Comparison of ENCODE assay signal across 8 cellular contexts in the genomic region with DNA sequence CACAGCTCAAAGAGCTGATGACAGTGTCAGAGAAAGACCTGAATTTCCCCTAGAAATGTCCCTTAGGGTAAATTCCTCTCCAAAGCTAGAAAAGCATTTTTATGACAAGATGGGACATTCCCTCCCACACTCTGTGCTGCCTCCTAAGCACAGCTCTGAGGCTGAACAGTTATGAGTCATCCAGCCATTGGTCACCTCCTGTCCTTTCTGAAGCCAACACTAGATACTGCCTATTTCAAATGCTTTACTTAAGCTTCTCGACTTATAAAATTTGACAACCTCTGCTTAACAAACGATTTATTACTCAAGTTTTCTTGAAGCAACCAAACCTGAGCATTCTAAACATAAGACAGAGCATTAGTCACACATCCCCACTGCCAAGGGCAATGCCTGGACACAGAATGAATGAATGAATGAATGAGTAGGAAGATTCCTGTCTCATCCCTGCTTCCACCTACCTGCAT. TPM values are rescaled to one million over a fixed set of nuclear protein-coding genes. Genes with fewer than 3 reads are reported as not detected.
DNase-seq lines count a peak whose midpoint lies in the region; ATAC-seq and TF ChIP-seq lines count a peak whose summit lies in the region.

No MANE protein-coding gene starts in this region.

- CTCF ChIA-PET in Panc1 (lab: Charles Lee): no interaction called here
- CTCF ChIA-PET in CD4-positive, alpha-beta T cell (lab: Charles Lee): no interaction called here

- peak overlapping the region; percentile 51; the same call in 1 of the 2 replicates for H3K27ac ChIP-seq in Panc1 (ENCODE audit: low read length)
- H3K27ac ChIP-seq in CD4-positive, alpha-beta T cell (ENCODE audit: low read depth, low read length): no peak overlapping the region
- no peak overlapping the region for H3K27ac ChIP-seq in gastroesophageal sphincter

- H3K27me3 Mint-ChIP-seq in CD4-positive, alpha-beta T cell: peaks cover 44% of the 10 kb centered on the region

- peaks cover 10% of the 10 kb centered on the region for H3K4me1 Mint-ChIP-seq in CD4-positive, alpha-beta T cell (ENCODE audit: low read depth)

- H3K9me3 ChIP-seq in Panc1 (ENCODE audit: control insufficient read depth, insufficient read depth, low read depth, low read length): no peaks in the 10 kb centered on the region
- H3K9me3 ChIP-seq in CD4-positive, alpha-beta T cell (ENCODE audit: control insufficient read depth, low read length): no peaks in the 10 kb centered on the region
- H3K9me3 ChIP-seq in gastroesophageal sphincter: no peaks in the 10 kb centered on the region

- no peaks in the 10 kb centered on the region for H3K36me3 Mint-ChIP-seq in CD4-positive, alpha-beta T cell (ENCODE audit: low read depth)

- POLR2A ChIA-PET in Panc1 (lab: Charles Lee): no interaction called here
- POLR2A ChIA-PET in CD4-positive, alpha-beta T cell (lab: Charles Lee): no interaction called here

- H3K27me3 ChIP-seq in Panc1 (ENCODE audit: control insufficient read depth, insufficient read depth, low read length) (no peaks in the 10 kb centered on the region), gastroesophageal sphincter (no peaks in the 10 kb centered on the region)
- H3K27me3 ChIP-seq in CD4-positive, alpha-beta T cell (ENCODE audit: control insufficient read depth, insufficient read depth, low read length): peaks cover 8% of the 10 kb centered on the region

- no peak overlapping the region for H3K27ac Mint-ChIP-seq in CD4-positive, alpha-beta T cell

- no peak for TF ChIP-seq CTCF in Panc1 (IDR thresholded peaks at IDR 0.05)
- TF ChIP-seq CTCF in CD4-positive, alpha-beta T cell (IDR thresholded peaks at IDR 0.05): no peak
- TF ChIP-seq CTCF in gastroesophageal sphincter (IDR thresholded peaks at IDR 0.05): no peak

- in situ Hi-C loops in Panc1 (cut with HindIII; ENCODE audit: low pct_unique_long_range_greater_than_20kb, low sequenced_read_pairs): no loop called here

- H3K36me3 ChIP-seq in Panc1 (ENCODE audit: control insufficient read depth, insufficient read depth, low read length) (no peaks in the 10 kb centered on the region; the same call in 1 of the 2 replicates), gastroesophageal sphincter (no peaks in the 10 kb centered on the region)

- peak; percentile 76 for ATAC-seq in GM18907 (IDR thresholded peaks at IDR 0.05; ENCODE audit: unreplicated experiment)
- peak; percentile 78 for ATAC-seq in HG02798 (IDR thresholded peaks at IDR 0.05; ENCODE audit: poor library complexity, unreplicated experiment)
- ATAC-seq in Panc1: peak; percentile 98
- no peak for ATAC-seq in CD4-positive, alpha-beta T cell (ENCODE audit: poor library complexity)
- no peak for ATAC-seq in gastroesophageal sphincter

- no peaks in the 10 kb centered on the region for H3K9me3 Mint-ChIP-seq in CD4-positive, alpha-beta T cell

- DNase-seq in Panc1 (ENCODE audit: low read depth, low spot score) (peak; percentile 27), lung microvascular endothelial cell (ENCODE audit: low read depth in 2 of 2) (peak; percentile 37 to 71), Ammon's horn (ENCODE audit: low spot score) (no peak), NCI-H774 (lab: John Stamatoyannopoulos, UW) (no peak)
- no peak for DNase-seq in CD4-positive, alpha-beta T cell

- H3K4me3 Mint-ChIP-seq in CD4-positive, alpha-beta T cell: no peak overlapping the region

- intact Hi-C loops in Panc1 (cut with micrococcal nuclease; ENCODE audit: unreplicated experiment): no loop called here
- intact Hi-C loops in CD4-positive, alpha-beta T cell (cut with DNase I, micrococcal nuclease): no loop called here

- TF ChIP-seq POLR2A in gastroesophageal sphincter (IDR thresholded peaks at IDR 0.05): no peak

- no TSS peak for BruUV-seq in Panc1 (replicated peaks; lab: Mats Ljungman, UMichigan)

- 32% methylated on average over 2 of the region's 2 CpGs; no CpG with 5 or more reads in 1 of the 2 donors for WGBS in gastroesophageal sphincter (ENCODE audit: low coverage in 1 of 2), 2 donors

- H3K4me1 ChIP-seq in Panc1 (ENCODE audit: control insufficient read depth, insufficient read depth, low read length) (peaks cover 23% of the 10 kb centered on the region), gastroesophageal sphincter (peaks cover 0 to 30% (median 8%) of the 10 kb centered on the region in 3 donors)

- no peak overlapping the region for H3K4me3 ChIP-seq in Panc1 (ENCODE audit: low read depth in 2 of 2, low read length in 2 of 2)
- no peak overlapping the region for H3K4me3 ChIP-seq in gastroesophageal sphincter

- no peak for TF ChIP-seq EP300 in gastroesophageal sphincter (IDR thresholded peaks at IDR 0.05)

RNA-seq across cellular contexts. Expression of a gene that starts 35.4 kb away (rescaled TPM):
- total RNA-seq in Panc1 (2021; ENCODE audit: unreplicated experiment) (36.3 TPM), lung microvascular endothelial cell (4.4 and 5.4 TPM in 2 replicates), gastroesophageal sphincter (10 to 100 TPM in 1 of 4 donors, 1 to 10 TPM in 3; 3.0 to 12.0 (median 5.8) TPM)
- polyA plus RNA-seq in Panc1 (2012; ENCODE audit: insufficient read length): 12.5 TPM
- total RNA-seq in CD4-positive, alpha-beta T cell: under 1 TPM in 1 of 2 experiments, not detected in 1; 0.75 TPM

RNA-seq across cellular contexts. Expression of a gene that starts 57.3 kb away (rescaled TPM):
- total RNA-seq in Panc1 (2021; ENCODE audit: unreplicated experiment) (1.0 TPM), lung microvascular endothelial cell (not detected in 2 replicates), gastroesophageal sphincter (not detected)
- not detected for polyA plus RNA-seq in Panc1 (2012; ENCODE audit: insufficient read length)
- total RNA-seq in CD4-positive, alpha-beta T cell: not detected

Comparison
In these comparisons a context has a peak if more than half of its experiments do, and no peak if none do; other contexts are left out.
1. ATAC-seq: peak in GM18907 (single experiment), HG02798 (single experiment) and Panc1 (single experiment); none in CD4-positive, alpha-beta T cell (single experiment) and gastroesophageal sphincter (single experiment).
2. DNase-seq: peak in Panc1 (single experiment) and lung microvascular endothelial cell (2 of 2); none in CD4-positive, alpha-beta T cell (0 of 10), Ammon's horn (single experiment) and NCI-H774 (single experiment).